ENCODE assay signal across 17 cellular contexts in genomic region chr2:161425966-161426365, GRCh38. TPM values are rescaled to one million over a fixed set of nuclear protein-coding genes. Genes with fewer than 3 reads are reported as not detected.
DNase-seq lines count a peak whose midpoint lies in the region; ATAC-seq and TF ChIP-seq lines count a peak whose summit lies in the region.
"Had no signal": no experiment of that assay in that cellular context is flagged by ENCODE, and none has a peak within 500 bp of the region (broad histone marks: within the 10 kb centered on the region; RNA-seq: fewer than 3 reads in every experiment).

No MANE protein-coding gene starts in this region.

- peaks cover 7% of the 10 kb centered on the region for H3K36me3 Mint-ChIP-seq in activated CD8-positive, alpha-beta memory T cell treated with anti-CD3 and anti-CD28 coated beads, Interleukin-2, amount 10 ng/mL, durations not matched to agents 7 days and 5 days
- H3K36me3 Mint-ChIP-seq in activated T-helper 17 cell treated with anti-CD3 and anti-CD28 coated beads, Interleukin-2, amount 50 U/mL, for 72 hours (ENCODE audit: low read depth), result peaks cover 15% of the 10 kb centered on the region
- H3K36me3 Mint-ChIP-seq in endothelial cell (ENCODE audit: low read depth, unreplicated experiment), result peaks cover 4% of the 10 kb centered on the region
- peaks cover 0 to 4% of the 10 kb centered on the region in 2 donors for H3K36me3 Mint-ChIP-seq in stimulated activated naive B cell treated with anti-CD40 and anti-IgM and Interleukin-4, amounts not matched to agents 10 μg/mL and 1 μg/mL and 100 μg/mL, for 72 hours

- no peak for DNase-seq in activated CD8-positive, alpha-beta memory T cell treated with anti-CD3 and anti-CD28 coated beads, Interleukin-2, amount 10 ng/mL, durations not matched to agents 7 days and 5 days
- no peak for DNase-seq in activated CD8-positive, alpha-beta memory T cell treated with anti-CD3 and anti-CD28 coated beads, Interleukin-2, amount 50 U/mL, for 4 hours
- DNase-seq in endothelial cell (ENCODE audit: low spot score), result no peak
- DNase-seq in stimulated activated naive B cell treated with anti-CD40 and anti-IgM and Interleukin-4, amounts not matched to agents 10 μg/mL and 1 μg/mL and 100 μg/mL, for 72 hours, result no peak
- no peak for DNase-seq in NCI-H446 treated with DMSO at 0.1 percent for 48 hours (lab: John Stamatoyannopoulos, UW)
- no peak for DNase-seq in activated gamma-delta T cell treated with Interleukin-2 at 50 U/mL for 16 hours
- DNase-seq: 8988T, COR-L47, DMS 273 treated with DMSO at 0.1 percent for 48 hours, NCI-H1105, NCI-H2081 had no signal

- CTCF ChIA-PET in activated CD8-positive, alpha-beta memory T cell treated with anti-CD3 and anti-CD28 coated beads, Interleukin-2, amount 10 ng/mL, durations not matched to agents 7 days and 5 days (lab: Charles Lee), result no interaction called here

- peak overlapping the region; percentile 24 for H3K27ac Mint-ChIP-seq in activated CD8-positive, alpha-beta memory T cell treated with anti-CD3 and anti-CD28 coated beads, Interleukin-2, amount 10 ng/mL, durations not matched to agents 7 days and 5 days
- no peak overlapping the region for H3K27ac Mint-ChIP-seq in activated T-helper 17 cell treated with anti-CD3 and anti-CD28 coated beads, Interleukin-2, amount 50 U/mL, for 72 hours
- no peak overlapping the region for H3K27ac Mint-ChIP-seq in endothelial cell (ENCODE audit: unreplicated experiment)
- H3K27ac Mint-ChIP-seq in stimulated activated naive B cell treated with anti-CD40 and anti-IgM and Interleukin-4, amounts not matched to agents 10 μg/mL and 1 μg/mL and 100 μg/mL, for 72 hours, result peak overlapping the region; percentile 65

- TF ChIP-seq CTCF in endothelial cell (IDR thresholded peaks at IDR 0.05; ENCODE audit: unreplicated experiment), result no peak

- no peak for ATAC-seq in activated CD8-positive, alpha-beta memory T cell treated with anti-CD3 and anti-CD28 coated beads, Interleukin-2, amount 10 ng/mL, durations not matched to agents 7 days and 5 days
- ATAC-seq in activated T-helper 17 cell treated with anti-CD3 and anti-CD28 coated beads, Interleukin-2, amount 50 U/mL, for 72 hours (replicated peaks), result no peak
- ATAC-seq in stimulated activated naive B cell treated with anti-CD40 and anti-IgM and Interleukin-4, amounts not matched to agents 10 μg/mL and 1 μg/mL and 100 μg/mL, for 72 hours (replicated peaks), result no peak
- ATAC-seq in HG02884 (IDR thresholded peaks at IDR 0.05; ENCODE audit: unreplicated experiment), result no peak
- ATAC-seq: HCT116, Panc1 had no signal

- H3K4me3 Mint-ChIP-seq in activated CD8-positive, alpha-beta memory T cell treated with anti-CD3 and anti-CD28 coated beads, Interleukin-2, amount 10 ng/mL, durations not matched to agents 7 days and 5 days, result no peak overlapping the region
- H3K4me3 Mint-ChIP-seq in activated T-helper 17 cell treated with anti-CD3 and anti-CD28 coated beads, Interleukin-2, amount 50 U/mL, for 72 hours, result peak overlapping the region; percentile 72
- H3K4me3 Mint-ChIP-seq in endothelial cell (ENCODE audit: unreplicated experiment), result peak overlapping the region; percentile 6
- no peak overlapping the region for H3K4me3 Mint-ChIP-seq in stimulated activated naive B cell treated with anti-CD40 and anti-IgM and Interleukin-4, amounts not matched to agents 10 μg/mL and 1 μg/mL and 100 μg/mL, for 72 hours

- no peaks in the 10 kb centered on the region for H3K9me3 Mint-ChIP-seq in activated CD8-positive, alpha-beta memory T cell treated with anti-CD3 and anti-CD28 coated beads, Interleukin-2, amount 10 ng/mL, durations not matched to agents 7 days and 5 days (ENCODE audit: low read depth)
- peaks cover 4% of the 10 kb centered on the region for H3K9me3 Mint-ChIP-seq in activated T-helper 17 cell treated with anti-CD3 and anti-CD28 coated beads, Interleukin-2, amount 50 U/mL, for 72 hours
- H3K9me3 Mint-ChIP-seq in endothelial cell (ENCODE audit: unreplicated experiment), result no peaks in the 10 kb centered on the region
- no peaks in the 10 kb centered on the region for H3K9me3 Mint-ChIP-seq in stimulated activated naive B cell treated with anti-CD40 and anti-IgM and Interleukin-4, amounts not matched to agents 10 μg/mL and 1 μg/mL and 100 μg/mL, for 72 hours

- H3K4me1 Mint-ChIP-seq in activated CD8-positive, alpha-beta memory T cell treated with anti-CD3 and anti-CD28 coated beads, Interleukin-2, amount 10 ng/mL, durations not matched to agents 7 days and 5 days, result peaks cover 30% of the 10 kb centered on the region
- peaks cover 11% of the 10 kb centered on the region for H3K4me1 Mint-ChIP-seq in activated T-helper 17 cell treated with anti-CD3 and anti-CD28 coated beads, Interleukin-2, amount 50 U/mL, for 72 hours
- peaks cover 18% of the 10 kb centered on the region for H3K4me1 Mint-ChIP-seq in endothelial cell (ENCODE audit: unreplicated experiment)
- H3K4me1 Mint-ChIP-seq in stimulated activated naive B cell treated with anti-CD40 and anti-IgM and Interleukin-4, amounts not matched to agents 10 μg/mL and 1 μg/mL and 100 μg/mL, for 72 hours, result peaks cover 13 to 25% of the 10 kb centered on the region in 2 donors

- H3K27me3 Mint-ChIP-seq in activated CD8-positive, alpha-beta memory T cell treated with anti-CD3 and anti-CD28 coated beads, Interleukin-2, amount 10 ng/mL, durations not matched to agents 7 days and 5 days, result peaks cover 89% of the 10 kb centered on the region
- peaks cover 73% of the 10 kb centered on the region for H3K27me3 Mint-ChIP-seq in activated T-helper 17 cell treated with anti-CD3 and anti-CD28 coated beads, Interleukin-2, amount 50 U/mL, for 72 hours
- H3K27me3 Mint-ChIP-seq in endothelial cell (ENCODE audit: unreplicated experiment), result peaks cover 46% of the 10 kb centered on the region
- H3K27me3 Mint-ChIP-seq in stimulated activated naive B cell treated with anti-CD40 and anti-IgM and Interleukin-4, amounts not matched to agents 10 μg/mL and 1 μg/mL and 100 μg/mL, for 72 hours, result peaks cover 61 to 70% of the 10 kb centered on the region in 2 donors

RNA-seq across cellular contexts. Expression of gene TBR1, which starts 9.9 kb away (rescaled TPM):
- total RNA-seq in activated CD8-positive, alpha-beta memory T cell treated with anti-CD3 and anti-CD28 coated beads, Interleukin-2, amount 10 ng/mL, durations not matched to agents 7 days and 5 days, result under 1 TPM in 1 of 2 experiments, not detected in 1; 0.05 TPM
- total RNA-seq in activated T-helper 17 cell treated with anti-CD3 and anti-CD28 coated beads, Interleukin-2, amount 50 U/mL, for 72 hours, result under 1 TPM; 0.05 to 0.06 TPM
- total RNA-seq in endothelial cell (ENCODE audit: unreplicated experiment), result 0.08 TPM
- total RNA-seq: B cell, LHCN-M2 had no signal

Comparison
In these comparisons a context has a peak if more than half of its experiments do, and no peak if none do; other contexts are left out.
1. H3K27ac Mint-ChIP-seq: peak in activated CD8-positive, alpha-beta memory T cell treated with anti-CD3 and anti-CD28 coated beads, Interleukin-2, amount 10 ng/mL, durations not matched to agents 7 days and 5 days (single experiment) and stimulated activated naive B cell treated with anti-CD40 and anti-IgM and Interleukin-4, amounts not matched to agents 10 μg/mL and 1 μg/mL and 100 μg/mL, for 72 hours (single experiment); none in activated T-helper 17 cell treated with anti-CD3 and anti-CD28 coated beads, Interleukin-2, amount 50 U/mL, for 72 hours (single experiment) and endothelial cell (single experiment).
2. H3K4me3 Mint-ChIP-seq: peak in activated T-helper 17 cell treated with anti-CD3 and anti-CD28 coated beads, Interleukin-2, amount 50 U/mL, for 72 hours (single experiment) and endothelial cell (single experiment); none in activated CD8-positive, alpha-beta memory T cell treated with anti-CD3 and anti-CD28 coated beads, Interleukin-2, amount 10 ng/mL, durations not matched to agents 7 days and 5 days (single experiment) and stimulated activated naive B cell treated with anti-CD40 and anti-IgM and Interleukin-4, amounts not matched to agents 10 μg/mL and 1 μg/mL and 100 μg/mL, for 72 hours (0 of 2).